ENCODE assay signal across 25 cellular contexts in the genomic region with DNA sequence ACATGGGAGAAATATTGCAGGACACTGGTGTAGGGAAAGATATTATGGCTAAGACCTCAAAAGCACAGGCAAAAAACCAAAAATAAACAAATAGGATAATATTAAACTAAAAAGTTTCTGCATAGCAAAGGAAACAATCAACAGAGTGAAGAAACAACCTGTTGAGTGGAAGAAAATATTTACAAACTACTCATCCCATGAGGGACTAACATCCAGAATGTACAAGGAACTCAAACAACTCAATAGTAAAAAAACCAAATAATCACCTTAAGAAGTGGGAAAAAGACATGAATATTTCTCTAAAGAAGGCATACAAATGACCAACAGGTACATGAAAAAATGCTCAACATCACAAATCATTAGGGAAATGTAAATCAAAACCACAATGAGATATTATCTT.
"Had no signal": no experiment of that assay in that cellular context is flagged by ENCODE, and none has a peak within 500 bp of the region (broad histone marks: within the 10 kb centered on the region; RNA-seq: fewer than 3 reads in every experiment).

No MANE protein-coding gene starts in this region.

- DNase-seq: colonic mucosa; cortex of kidney; dermis blood vessel endothelial cell; dorsolateral prefrontal cortex; effector CD4-positive, alpha-beta T cell; effector CD8-positive, alpha-beta T cell; effector memory CD4-positive, alpha-beta T cell; effector memory CD8-positive, alpha-beta T cell; endodermal cell; erythroblast; esophagus squamous epithelium; foreskin fibroblast; foreskin keratinocyte; foreskin melanocyte; gastrocnemius medialis; glutamatergic neuron; head of caudate nucleus; heart left ventricle; heart right ventricle had no signal

- ATAC-seq: effector memory CD8-positive, alpha-beta T cell; esophagus mucosa; foreskin keratinocyte; gastrocnemius medialis; gastroesophageal sphincter; heart left ventricle; heart right ventricle had no signal

- H3K27ac Mint-ChIP-seq: dendritic cell treated with granulocyte-macrophage colony-stimulating factor and Interleukin-4, amounts not matched to agents 40 ng/mL and 50 ng/mL, for 4 days; effector memory CD8-positive, alpha-beta T cell; endodermal cell had no signal

- H3K4me1 ChIP-seq: colonic mucosa, esophagus muscularis mucosa, esophagus squamous epithelium, gastrocnemius medialis, gastroesophageal sphincter, heart left ventricle, heart right ventricle had no signal

- H3K4me3 Mint-ChIP-seq: dendritic cell treated with granulocyte-macrophage colony-stimulating factor and Interleukin-4, amounts not matched to agents 40 ng/mL and 50 ng/mL, for 4 days; effector memory CD8-positive, alpha-beta T cell; endodermal cell had no signal

- H3K27me3 Mint-ChIP-seq: dendritic cell treated with granulocyte-macrophage colony-stimulating factor and Interleukin-4, amounts not matched to agents 40 ng/mL and 50 ng/mL, for 4 days had no signal

- H3K36me3 ChIP-seq: colonic mucosa, esophagus muscularis mucosa, esophagus squamous epithelium, gastrocnemius medialis, gastroesophageal sphincter, heart left ventricle, heart right ventricle had no signal

- H3K27ac ChIP-seq: colonic mucosa, coronary artery, dorsolateral prefrontal cortex, epithelial cell of prostate, esophagus muscularis mucosa, esophagus squamous epithelium, foreskin keratinocyte, gastrocnemius medialis, gastroesophageal sphincter, heart left ventricle, heart right ventricle had no signal

- H3K9me3 ChIP-seq: colonic mucosa, esophagus squamous epithelium, gastrocnemius medialis had no signal

- H3K4me1 Mint-ChIP-seq: endodermal cell had no signal

- H3K4me3 ChIP-seq: colonic mucosa, coronary artery, dorsolateral prefrontal cortex, esophagus muscularis mucosa, esophagus squamous epithelium, gastrocnemius medialis, gastroesophageal sphincter, heart left ventricle, heart right ventricle had no signal
